In the genomic region with DNA sequence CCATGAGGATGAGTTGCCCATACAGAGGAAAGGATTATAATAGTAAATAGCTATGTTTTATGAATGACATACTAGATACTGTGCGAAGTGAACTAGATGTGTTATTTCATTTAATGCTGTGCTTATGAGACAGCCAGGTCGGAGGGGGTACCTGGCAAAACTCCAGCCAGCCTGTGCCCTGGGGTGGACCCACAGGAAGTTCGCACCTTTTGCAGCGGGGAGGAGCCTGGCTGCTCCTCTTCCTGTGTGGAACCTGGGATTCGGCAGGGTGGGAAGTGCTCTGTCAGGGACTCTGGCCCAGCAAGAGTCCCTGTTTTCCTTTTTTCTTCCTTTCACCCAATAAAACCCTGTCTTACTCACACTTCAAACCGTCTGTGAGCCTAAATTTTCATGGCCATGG, we compare ENCODE assay signal across 13 cellular contexts.
DNase-seq lines count a peak whose midpoint lies in the region; ATAC-seq and TF ChIP-seq lines count a peak whose summit lies in the region.
"Had no signal": no experiment of that assay in that cellular context is flagged by ENCODE, and none has a peak within 500 bp of the region (broad histone marks: within the 10 kb centered on the region; RNA-seq: fewer than 3 reads in every experiment).

No MANE protein-coding gene starts in this region.

- peak overlapping the region; percentile 47 for H3K27ac ChIP-seq in fibroblast of lung (ENCODE audit: insufficient read depth, low read length)
- H3K27ac ChIP-seq: BLaER1 had no signal

- no peaks in the 10 kb centered on the region for H3K27me3 ChIP-seq in Loucy (ENCODE audit: insufficient read depth, low read length, poor library complexity, severe bottlenecking)
- H3K27me3 ChIP-seq in fibroblast of lung (ENCODE audit: control insufficient read depth, insufficient read depth, low read length), result no peaks in the 10 kb centered on the region
- H3K27me3 ChIP-seq: BLaER1 had no signal

- peak overlapping the region; percentile 66 for H3K4me2 ChIP-seq in Loucy (ENCODE audit: low read depth, low read length, poor library complexity, severe bottlenecking)
- peak overlapping the region; percentile 7 for H3K4me2 ChIP-seq in fibroblast of lung (ENCODE audit: extremely low read depth, insufficient read depth, low read length)
- H3K4me2 ChIP-seq: BLaER1 had no signal

- TF ChIP-seq CTCF in Loucy (conservative IDR thresholded peaks at IDR 0.05; ENCODE audit: low read length) (no peak), fibroblast of lung (conservative IDR thresholded peaks at IDR 0.05 in 1 of 2, IDR thresholded peaks at IDR 0.05 in 1 of 2; ENCODE audit: low read depth in 1 of 2, low read length in 2 of 2) (no peak), nephron (IDR thresholded peaks at IDR 0.05; ENCODE audit: unreplicated experiment in 3 of 3) (no peak)

- H3F3A ChIP-seq in Loucy (ENCODE audit: low read depth), result 0 out of 2 replicates have a peak, but pooled peaks cover 6% of the 10 kb centered on the region

- no peaks in the 10 kb centered on the region for H4K20me1 ChIP-seq in Loucy (ENCODE audit: insufficient read depth, low read length, poor library complexity, severe bottlenecking)
- no peaks in the 10 kb centered on the region for H4K20me1 ChIP-seq in fibroblast of lung (ENCODE audit: control insufficient read depth, extremely low read depth, insufficient read depth, low read length)
- H4K20me1 ChIP-seq: BLaER1 had no signal

- H3K4me1 Mint-ChIP-seq in nephron, result peaks cover 64% of the 10 kb centered on the region
- H3K4me1 Mint-ChIP-seq: CD4-positive, CD25-positive, alpha-beta regulatory T cell had no signal

- H3K36me3 Mint-ChIP-seq in nephron (ENCODE audit: low read depth), result no peaks in the 10 kb centered on the region
- H3K36me3 Mint-ChIP-seq: CD4-positive, CD25-positive, alpha-beta regulatory T cell had no signal

- no peaks in the 10 kb centered on the region for H3K79me2 ChIP-seq in Loucy (ENCODE audit: insufficient read depth, low read length)
- H3K79me2 ChIP-seq in fibroblast of lung (ENCODE audit: control insufficient read depth, insufficient read depth, low read length), result no peaks in the 10 kb centered on the region

- H3K4me3 ChIP-seq in Loucy (ENCODE audit: low read length, poor library complexity, severe bottlenecking), result no peak overlapping the region
- H3K4me3 ChIP-seq in fibroblast of lung (replicated peaks in 1 of 4; ENCODE audit: control extremely low read depth in 1 of 4, insufficient read depth in 1 of 4, low read depth in 3 of 4, low read length in 4 of 4), result no peak overlapping the region
- H3K4me3 ChIP-seq: BLaER1 had no signal

- peaks cover 46% of the 10 kb centered on the region for H3K4me1 ChIP-seq in Loucy (ENCODE audit: insufficient read depth, low read length, poor library complexity, severe bottlenecking)
- peaks cover 17% of the 10 kb centered on the region for H3K4me1 ChIP-seq in fibroblast of lung (ENCODE audit: control insufficient read depth, extremely low read depth, insufficient read depth, low read length)
- H3K4me1 ChIP-seq: BLaER1 had no signal

- no peaks in the 10 kb centered on the region for H3K27me3 Mint-ChIP-seq in nephron (ENCODE audit: low read depth)
- H3K27me3 Mint-ChIP-seq: CD4-positive, CD25-positive, alpha-beta regulatory T cell had no signal

- no peaks in the 10 kb centered on the region for H3K9me2 ChIP-seq in Loucy (replicated peaks; ENCODE audit: low read depth, low read length)

- peak overlapping the region; percentile 84 to 93 (median 92) for H3K27ac Mint-ChIP-seq in nephron
- H3K27ac Mint-ChIP-seq: CD4-positive, CD25-positive, alpha-beta regulatory T cell had no signal

- H3K9me3 ChIP-seq in Loucy (ENCODE audit: insufficient read depth, low read depth, low read length) (no peaks in the 10 kb centered on the region), fibroblast of lung (ENCODE audit: control insufficient read depth, insufficient read depth, low read depth, low read length) (no peaks in the 10 kb centered on the region)
- H3K9me3 ChIP-seq: BLaER1 had no signal

- no peak for ATAC-seq in GM18511 (IDR thresholded peaks at IDR 0.05; ENCODE audit: unreplicated experiment)

- H3K4me3 Mint-ChIP-seq in nephron, result no peak overlapping the region
- H3K4me3 Mint-ChIP-seq: CD4-positive, CD25-positive, alpha-beta regulatory T cell had no signal

- peak; percentile 13 for DNase-seq in Daoy (ENCODE audit: low read depth)
- no peak for DNase-seq in fibroblast of lung (ENCODE audit: low read depth in 2 of 2)
- DNase-seq in islet precursor cell, result no peak
- DNase-seq in hippocampal formation (lab: John Stamatoyannopoulos, UW), result no peak
- DNase-seq: 8988T; AML-193; CD4-positive, CD25-positive, alpha-beta regulatory T cell; EL; H7 had no signal

- no peaks in the 10 kb centered on the region for H3K36me3 ChIP-seq in Loucy (ENCODE audit: insufficient read depth, low read length)
- H3K36me3 ChIP-seq in fibroblast of lung (ENCODE audit: control insufficient read depth, insufficient read depth, low read length), result no peaks in the 10 kb centered on the region
- H3K36me3 ChIP-seq: BLaER1 had no signal

- H3K9me3 Mint-ChIP-seq in nephron, result no peaks in the 10 kb centered on the region

- H2AFZ ChIP-seq in Loucy (ENCODE audit: low read length) (no peak overlapping the region), fibroblast of lung (ENCODE audit: low read length) (no peak overlapping the region)

- no peak overlapping the region for H3K9ac ChIP-seq in Loucy (ENCODE audit: low read depth, low read length, poor library complexity, severe bottlenecking)
- no peak overlapping the region for H3K9ac ChIP-seq in fibroblast of lung (ENCODE audit: insufficient read depth, low read length)
- H3K9ac ChIP-seq: BLaER1 had no signal
